ENCODE assay signal across 17 cellular contexts in the genomic region with DNA sequence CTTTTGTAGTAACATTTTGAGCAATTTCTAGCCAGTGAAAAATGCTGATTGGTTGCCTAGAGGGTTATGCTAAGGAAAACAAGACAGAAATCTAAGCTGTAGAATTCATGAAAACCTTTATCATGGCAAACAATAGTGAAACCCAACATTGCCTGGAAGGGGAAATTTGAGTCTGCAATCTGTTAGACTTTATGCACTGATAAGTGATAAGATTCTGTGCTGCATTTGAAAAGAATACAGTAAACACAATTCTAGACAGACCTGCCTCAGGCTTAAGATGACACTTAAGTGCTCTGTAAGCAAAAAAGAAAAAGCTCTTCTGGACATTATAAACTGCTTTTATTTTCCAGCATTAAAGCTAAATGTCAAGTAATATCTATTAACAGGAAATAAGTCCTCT.
"Had no signal": no experiment of that assay in that cellular context is flagged by ENCODE, and none has a peak within 500 bp of the region (broad histone marks: within the 10 kb centered on the region; RNA-seq: fewer than 3 reads in every experiment).

No MANE protein-coding gene starts in this region.

- H3K4me1 ChIP-seq: body of pancreas, esophagus squamous epithelium, psoas muscle, upper lobe of right lung had no signal

- H3K27me3 ChIP-seq: body of pancreas, esophagus squamous epithelium, ovary, upper lobe of right lung had no signal

- H3K36me3 ChIP-seq: esophagus squamous epithelium, ovary, upper lobe of right lung had no signal

- ATAC-seq: activated CD8-positive, alpha-beta T cell treated with anti-CD3 and anti-CD28 coated beads for 36 hours; body of pancreas; effector memory CD8-positive, alpha-beta T cell; left cardiac atrium; natural killer cell; psoas muscle; right cardiac atrium; upper lobe of right lung had no signal

- H3K4me3 ChIP-seq: body of pancreas, esophagus squamous epithelium, ovary, psoas muscle, skin epidermis, upper lobe of right lung had no signal

- H3K9me3 ChIP-seq: body of pancreas, esophagus squamous epithelium, ovary, psoas muscle, upper lobe of right lung had no signal

- DNase-seq: activated CD4-positive, alpha-beta T cell treated with anti-CD3 and anti-CD28 coated beads, Interleukin-2, amount 10 ng/mL, durations not matched to agents 24 days and 14 days; activated CD8-positive, alpha-beta T cell treated with anti-CD3 and anti-CD28 coated beads for 36 hours; activated naive CD4-positive, alpha-beta T cell treated with Interleukin-2 at 50 U/mL for 16 hours; activated T-cell treated with anti-CD3 and anti-CD28 coated beads, Interleukin-2, amount 50 U/mL, for 24 hours; body of pancreas; effector memory CD8-positive, alpha-beta T cell; esophagus squamous epithelium; left cardiac atrium; natural killer cell; ovary; psoas muscle; right cardiac atrium; stimulated activated CD4-positive, alpha-beta T cell treated with anti-CD3 and anti-CD28 coated beads, Interleukin-15, amount 100 ng/mL, for 24 hours; stimulated activated CD4-positive, alpha-beta T cell treated with anti-CD3 and anti-CD28 coated beads, Interleukin-4, amount 100 ng/mL, for 1 hour; T-helper 9 cell; upper lobe of right lung had no signal

- H3K27ac ChIP-seq: body of pancreas, esophagus squamous epithelium, ovary, psoas muscle, skin epidermis, upper lobe of right lung had no signal
